8 cellular contexts compared by ENCODE assay signal in the genomic region with DNA sequence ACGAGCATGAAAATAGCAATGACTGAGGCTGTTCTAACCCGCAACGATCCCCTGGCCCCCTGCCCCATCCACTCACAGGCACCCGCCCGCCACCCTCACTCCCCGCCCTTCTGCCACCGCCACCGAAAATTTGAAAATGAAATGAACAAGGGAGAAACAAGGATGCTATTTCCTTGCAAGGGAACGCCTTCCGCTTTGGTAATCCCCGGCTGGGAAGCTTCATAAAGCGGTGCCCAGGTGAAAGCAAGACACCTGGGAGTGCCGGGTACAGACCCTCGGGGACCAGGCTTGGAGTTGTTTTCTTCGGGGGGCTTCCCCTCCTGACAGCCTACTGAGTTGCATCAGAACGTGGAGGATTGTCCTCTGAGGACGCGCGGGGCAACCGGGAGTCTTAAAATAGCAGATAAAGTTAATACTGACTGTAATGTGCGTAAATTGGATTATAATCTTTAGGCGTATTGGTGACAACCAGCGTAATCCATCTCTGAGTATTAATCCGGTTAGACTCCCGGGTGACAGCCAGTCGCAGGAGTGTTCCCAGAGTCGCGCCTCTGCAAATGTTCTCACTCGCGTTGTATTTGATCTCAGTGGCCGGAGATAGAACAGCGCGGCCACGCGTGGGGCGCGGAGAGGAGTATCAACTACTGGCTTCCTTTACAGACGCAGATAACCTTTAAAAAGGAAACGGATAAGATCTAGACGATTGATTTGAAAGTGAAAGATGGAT. TPM values are rescaled to one million over a fixed set of nuclear protein-coding genes. Genes with fewer than 3 reads are reported as not detected.
DNase-seq lines count a peak whose midpoint lies in the region; ATAC-seq and TF ChIP-seq lines count a peak whose summit lies in the region.

No MANE protein-coding gene starts in this region.

- peak overlapping the region; percentile 52 for H3K27ac ChIP-seq in CD8-positive, alpha-beta memory T cell (ENCODE audit: low read depth, low read length)
- H3K27ac ChIP-seq in PC-3 (ENCODE audit: low read length), result no peak overlapping the region

- in situ Hi-C loops in HAP-1 (cut with MboI; ENCODE audit: low sequenced_read_pairs), result no loop called here

- no peak for TF ChIP-seq CTCF in PC-3 (conservative IDR thresholded peaks at IDR 0.05; ENCODE audit: low read depth, low read length)

- peak overlapping the region; percentile 89 for H2AFZ ChIP-seq in PC-3 (ENCODE audit: low read length)

- peak overlapping the region; percentile 42 for H3K9ac ChIP-seq in PC-3 (ENCODE audit: low read length)

- peak overlapping the region; percentile 72 for H3K4me3 ChIP-seq in CD8-positive, alpha-beta memory T cell (ENCODE audit: low read length)
- H3K4me3 ChIP-seq in HAP-1 (peak overlapping the region; percentile 63), PC-3 (ENCODE audit: low read length) (peak overlapping the region; percentile 87)

- POLR2A ChIA-PET in CD8-positive, alpha-beta memory T cell (lab: Charles Lee), result interaction anchor here (0.8 to 2.1 kb wide), 12 partner anchors 13 to 318 kb away, joined by 3 to 27 read pairs (median 7); partner anchors contain the start of gene FOCAD
- POLR2A ChIA-PET in PC-3 (lab: Charles Lee; ENCODE audit: unreplicated experiment), result interaction anchor here (0.7 to 0.8 kb wide), 2 partner anchors 65 to 245 kb away, joined by 8 to 16 read pairs; no protein-coding TSS in a partner anchor

- no peaks in the 10 kb centered on the region for H3K36me3 ChIP-seq in CD8-positive, alpha-beta memory T cell (ENCODE audit: insufficient read depth, low read length)
- H3K36me3 ChIP-seq in HAP-1 (replicated peaks), result no peaks in the 10 kb centered on the region
- no peaks in the 10 kb centered on the region for H3K36me3 ChIP-seq in PC-3 (ENCODE audit: low read depth, low read length)

- intact Hi-C loops in PC-3 (cut with micrococcal nuclease) (loop anchor here (5.0 kb wide), 3 partner anchors 201 to 359 kb away; no protein-coding TSS in a partner anchor), left ventricle myocardium superior (cut with micrococcal nuclease) (loop anchor here (10.0 kb wide), 3 partner anchors 268 to 698 kb away; no protein-coding TSS in a partner anchor), sciatic nerve (cut with DNase I) (loop anchor here (5.0 to 10.0 kb wide), 2 partner anchors 62 to 266 kb away; partner anchors contain the start of gene FOCAD)
- intact Hi-C loops in activated naive CD4-positive, alpha-beta T cell treated with anti-CD3 and anti-CD28 coated beads for 36 hours (cut with micrococcal nuclease), result loop anchor here (1.0 to 10.0 kb wide), 13 partner anchors 97 to 1128 kb away; partner anchors contain the start of gene HACD4

- peak overlapping the region; percentile 91 for H3K4me2 ChIP-seq in PC-3 (ENCODE audit: low read length)

- peak overlapping the region; percentile 93 to 99 (median 99) for H3K4me3 Mint-ChIP-seq in CD8-positive, alpha-beta memory T cell
- peak overlapping the region; percentile 98 for H3K4me3 Mint-ChIP-seq in activated naive CD4-positive, alpha-beta T cell treated with anti-CD3 and anti-CD28 coated beads for 36 hours

- peaks cover 0 to 9% of the 10 kb centered on the region in 2 donors for H3K27me3 Mint-ChIP-seq in CD8-positive, alpha-beta memory T cell
- no peaks in the 10 kb centered on the region for H3K27me3 Mint-ChIP-seq in activated naive CD4-positive, alpha-beta T cell treated with anti-CD3 and anti-CD28 coated beads for 36 hours (ENCODE audit: low read depth)

- no TSS peak for BruUV-seq in PC-3 (replicated peaks; lab: Mats Ljungman, UMichigan)

- H3K4me1 Mint-ChIP-seq in CD8-positive, alpha-beta memory T cell, result peaks cover 40 to 48% (median 42%) of the 10 kb centered on the region in 3 donors
- peaks cover 32% of the 10 kb centered on the region for H3K4me1 Mint-ChIP-seq in activated naive CD4-positive, alpha-beta T cell treated with anti-CD3 and anti-CD28 coated beads for 36 hours (ENCODE audit: low read depth)

- peak; percentile 57 to 81 (median 72) for DNase-seq in CD8-positive, alpha-beta memory T cell
- DNase-seq in HAP-1 (ENCODE audit: low spot score in 2 of 2) (peak in 1 of 2 experiments; percentile 55), PC-3 (peak; percentile 23), left ventricle myocardium superior (peak; percentile 63), sciatic nerve (ENCODE audit: low spot score) (peak; percentile 60), NCI-H2107 (lab: John Stamatoyannopoulos, UW) (no peak), HK-2 (ENCODE audit: unreplicated experiment) (no peak)
- DNase-seq in activated naive CD4-positive, alpha-beta T cell treated with anti-CD3 and anti-CD28 coated beads for 36 hours, result peak; percentile 68

- ATAC-seq in PC-3, result no peak
- ATAC-seq in left ventricle myocardium superior, result peak; percentile 32
- peak; percentile 20 for ATAC-seq in sciatic nerve

- no peaks in the 10 kb centered on the region for H3K79me2 ChIP-seq in PC-3 (ENCODE audit: low read length)

- H3K4me1 ChIP-seq in CD8-positive, alpha-beta memory T cell (ENCODE audit: insufficient read depth, low read length), result peaks cover 32% of the 10 kb centered on the region
- H3K4me1 ChIP-seq in HAP-1, result peaks cover 51% of the 10 kb centered on the region
- H3K4me1 ChIP-seq in PC-3 (ENCODE audit: insufficient read depth, low read length), result peaks cover 19% of the 10 kb centered on the region

- no peaks in the 10 kb centered on the region for H3K9me3 ChIP-seq in CD8-positive, alpha-beta memory T cell (ENCODE audit: low read length)
- H3K9me3 ChIP-seq in HAP-1, result no peaks in the 10 kb centered on the region
- no peaks in the 10 kb centered on the region for H3K9me3 ChIP-seq in PC-3 (ENCODE audit: low read length)

- no peaks in the 10 kb centered on the region for H3K9me2 ChIP-seq in PC-3 (replicated peaks; ENCODE audit: low read length)

- H3K36me3 Mint-ChIP-seq in CD8-positive, alpha-beta memory T cell, result peaks cover 0 to 29% (median 0%) of the 10 kb centered on the region in 3 donors
- H3K36me3 Mint-ChIP-seq in activated naive CD4-positive, alpha-beta T cell treated with anti-CD3 and anti-CD28 coated beads for 36 hours (ENCODE audit: low read depth), result peaks cover 13% of the 10 kb centered on the region

- H3F3A ChIP-seq in PC-3 (ENCODE audit: low read length, unreplicated experiment), result peaks cover 4% of the 10 kb centered on the region

- H3K27ac Mint-ChIP-seq in CD8-positive, alpha-beta memory T cell, result peak overlapping the region; percentile 94 to 97 (median 97)
- H3K27ac Mint-ChIP-seq in activated naive CD4-positive, alpha-beta T cell treated with anti-CD3 and anti-CD28 coated beads for 36 hours, result peak overlapping the region; percentile 95

- no peaks in the 10 kb centered on the region for H3K9me3 Mint-ChIP-seq in CD8-positive, alpha-beta memory T cell
- H3K9me3 Mint-ChIP-seq in activated naive CD4-positive, alpha-beta T cell treated with anti-CD3 and anti-CD28 coated beads for 36 hours, result no peaks in the 10 kb centered on the region

- no peaks in the 10 kb centered on the region for H3K27me3 ChIP-seq in CD8-positive, alpha-beta memory T cell (ENCODE audit: insufficient read depth, low read length, poor library complexity, severe bottlenecking)
- peaks cover 3% of the 10 kb centered on the region; the same call in 1 of the 2 replicates for H3K27me3 ChIP-seq in HAP-1 (ENCODE audit: low read depth)
- no peaks in the 10 kb centered on the region for H3K27me3 ChIP-seq in PC-3 (ENCODE audit: low read length)

- H4K20me1 ChIP-seq in PC-3 (ENCODE audit: low read length), result no peaks in the 10 kb centered on the region

- CTCF ChIA-PET in CD8-positive, alpha-beta memory T cell (lab: Charles Lee), result interaction anchor here (1.0 to 2.0 kb wide), 7 partner anchors 11 to 318 kb away, joined by 3 to 14 read pairs (median 5); partner anchors contain the start of gene FOCAD
- CTCF ChIA-PET in PC-3 (lab: Charles Lee), result interaction anchor here (0.5 to 1.3 kb wide), 4 partner anchors 11 to 318 kb away, joined by 4 to 6 read pairs (median 4); no protein-coding TSS in a partner anchor
- CTCF ChIA-PET in activated naive CD4-positive, alpha-beta T cell treated with anti-CD3 and anti-CD28 coated beads for 36 hours (lab: Charles Lee), result interaction anchor here (0.6 to 3.4 kb wide), 21 partner anchors 9 to 489 kb away, joined by 3 to 16 read pairs (median 5); partner anchors contain the start of gene FOCAD

RNA-seq across cellular contexts. Expression of gene MLLT3, which starts 0.9 kb away (rescaled TPM):
- total RNA-seq in CD8-positive, alpha-beta memory T cell, result 10 to 100 TPM; 36.8 to 37.0 TPM
- polyA plus RNA-seq in CD8-positive, alpha-beta memory T cell, result 24.6 TPM
- total RNA-seq in PC-3 (2014; rRNA removed) (6.4 and 7.1 TPM in 2 replicates), left ventricle myocardium superior (15.4 TPM), sciatic nerve (19.3 TPM)
- 10 to 100 TPM; 44.3 to 51.4 TPM for total RNA-seq in activated naive CD4-positive, alpha-beta T cell treated with anti-CD3 and anti-CD28 coated beads for 36 hours

Comparison
In these comparisons a context has a peak if more than half of its experiments do, and no peak if none do; other contexts are left out.
1. DNase-seq: peak in CD8-positive, alpha-beta memory T cell (5 of 5), PC-3 (single experiment), activated naive CD4-positive, alpha-beta T cell treated with anti-CD3 and anti-CD28 coated beads for 36 hours (single experiment), left ventricle myocardium superior (single experiment) and sciatic nerve (single experiment); none in NCI-H2107 (single experiment) and HK-2 (single experiment).
2. Peak in every context shown above with its lines, with median percentiles within 50 percentile points of each other: H3K4me3 ChIP-seq.